ENCODE assay signal across 10 cellular contexts in genomic region chrX:45843518-45843917, GRCh38.
DNase-seq lines count a peak whose midpoint lies in the region; ATAC-seq and TF ChIP-seq lines count a peak whose summit lies in the region.
"Had no signal": no experiment of that assay in that cellular context is flagged by ENCODE, and none has a peak within 500 bp of the region (broad histone marks: within the 10 kb centered on the region; RNA-seq: fewer than 3 reads in every experiment).

No MANE protein-coding gene starts in this region.

- peaks cover 0 to 3% of the 10 kb centered on the region in 2 donors for H3K36me3 Mint-ChIP-seq in CD4-positive, alpha-beta memory T cell
- peaks cover 51% of the 10 kb centered on the region for H3K36me3 Mint-ChIP-seq in T-helper 2 cell treated with Interferon-gamma antibody and Interleukin-4, amounts not matched to agents 5 μg/mL and 100 μg/mL, for 36 hours (ENCODE audit: low read depth)

- in situ Hi-C loops in HAP-1 (cut with MboI; ENCODE audit: low sequenced_read_pairs) = loop anchor here (25.0 kb wide), 2 partner anchors 331 to 519 kb away; no protein-coding TSS in a partner anchor

- peaks cover 0 to 4% (median 0%) of the 10 kb centered on the region in 8 donors for H3K9me3 Mint-ChIP-seq in CD4-positive, alpha-beta memory T cell
- H3K9me3 Mint-ChIP-seq in T-helper 2 cell treated with Interferon-gamma antibody and Interleukin-4, amounts not matched to agents 5 μg/mL and 100 μg/mL, for 36 hours = no peaks in the 10 kb centered on the region

- H3K27ac ChIP-seq in CD4-positive, alpha-beta memory T cell (ENCODE audit: low read depth, low read length) = no peak overlapping the region
- H3K27ac ChIP-seq in foreskin keratinocyte = no peak overlapping the region
- H3K27ac ChIP-seq: suprapubic skin had no signal

- H3K4me1 Mint-ChIP-seq in CD4-positive, alpha-beta memory T cell = peaks cover 11 to 33% (median 23%) of the 10 kb centered on the region in 4 donors
- peaks cover 44% of the 10 kb centered on the region for H3K4me1 Mint-ChIP-seq in T-helper 2 cell treated with Interferon-gamma antibody and Interleukin-4, amounts not matched to agents 5 μg/mL and 100 μg/mL, for 36 hours (ENCODE audit: low read depth)

- H3K9me3 ChIP-seq in CD4-positive, alpha-beta memory T cell (ENCODE audit: control insufficient read depth in 1 of 2, low read length in 2 of 2) = no peaks in the 10 kb centered on the region
- no peaks in the 10 kb centered on the region for H3K9me3 ChIP-seq in HAP-1
- H3K9me3 ChIP-seq: suprapubic skin had no signal

- CTCF ChIA-PET in CD4-positive, alpha-beta memory T cell (lab: Charles Lee; ENCODE audit: partially characterized antibody) = interaction anchor here (0.6 to 5.3 kb wide), 9 partner anchors 32 to 533 kb away, joined by 3 to 66 read pairs (median 4); no protein-coding TSS in a partner anchor

- peak in 4 of 5 donors; percentile 14 to 24 (median 21) for DNase-seq in CD4-positive, alpha-beta memory T cell
- no peak for DNase-seq in T-helper 2 cell treated with Interferon-gamma antibody and Interleukin-4, amounts not matched to agents 5 μg/mL and 100 μg/mL, for 36 hours (ENCODE audit: low spot score)
- DNase-seq in foreskin keratinocyte (no peak), 8988T (no peak), HAP-1 (ENCODE audit: low spot score in 2 of 2) (no peak), iPS-NIHi7 (ENCODE audit: extremely low spot score) (no peak)
- DNase-seq: activated gamma-delta T cell, NCI-H187 treated with DMSO at 0.1 percent for 48 hours had no signal

- no peaks in the 10 kb centered on the region for H3K27me3 ChIP-seq in CD4-positive, alpha-beta memory T cell (ENCODE audit: insufficient read depth, low read length)
- no peaks in the 10 kb centered on the region for H3K27me3 ChIP-seq in foreskin keratinocyte
- no peaks in the 10 kb centered on the region for H3K27me3 ChIP-seq in HAP-1 (ENCODE audit: low read depth)
- H3K27me3 ChIP-seq: suprapubic skin had no signal

- intact Hi-C loops in CD4-positive, alpha-beta memory T cell (cut with micrococcal nuclease) = loop anchor here (1.0 kb wide), 1 partner anchor 42 kb away; no protein-coding TSS in a partner anchor

- H3K27me3 Mint-ChIP-seq in CD4-positive, alpha-beta memory T cell = no peaks in the 10 kb centered on the region
- no peaks in the 10 kb centered on the region for H3K27me3 Mint-ChIP-seq in T-helper 2 cell treated with Interferon-gamma antibody and Interleukin-4, amounts not matched to agents 5 μg/mL and 100 μg/mL, for 36 hours (ENCODE audit: low read depth)

- POLR2A ChIA-PET in CD4-positive, alpha-beta memory T cell (lab: Charles Lee; ENCODE audit: partially characterized antibody) = interaction anchor here (0.8 to 4.1 kb wide), 5 partner anchors 27 to 85 kb away, joined by 3 to 25 read pairs (median 9); no protein-coding TSS in a partner anchor

- no peak overlapping the region for H3K4me3 ChIP-seq in CD4-positive, alpha-beta memory T cell (ENCODE audit: low read length in 2 of 2)
- H3K4me3 ChIP-seq in HAP-1 = no peak overlapping the region
- H3K4me3 ChIP-seq: suprapubic skin had no signal

- peaks cover 24% of the 10 kb centered on the region for H3K4me1 ChIP-seq in CD4-positive, alpha-beta memory T cell (ENCODE audit: insufficient read depth, low read length)
- H3K4me1 ChIP-seq in foreskin keratinocyte = peaks cover 39% of the 10 kb centered on the region
- H3K4me1 ChIP-seq in HAP-1 = no peaks in the 10 kb centered on the region; the same call in 1 of the 2 replicates

- H3K36me3 ChIP-seq in CD4-positive, alpha-beta memory T cell (ENCODE audit: insufficient read depth, low read length) = no peaks in the 10 kb centered on the region
- peaks cover 91% of the 10 kb centered on the region for H3K36me3 ChIP-seq in HAP-1 (replicated peaks)
- H3K36me3 ChIP-seq: suprapubic skin had no signal

- peak overlapping the region in 5 of 7 donors; percentile 2 to 48 (median 28) for H3K27ac Mint-ChIP-seq in CD4-positive, alpha-beta memory T cell
- H3K27ac Mint-ChIP-seq in T-helper 2 cell treated with Interferon-gamma antibody and Interleukin-4, amounts not matched to agents 5 μg/mL and 100 μg/mL, for 36 hours = peak overlapping the region; percentile 49

- TF ChIP-seq CTCF in GM12872 (IDR thresholded peaks at IDR 0.05; ENCODE audit: insufficient read depth, low read depth, low read length) (0 out of 3 replicates have a peak, but pooled peaks have one; percentile 3), foreskin keratinocyte (conservative IDR thresholded peaks at IDR 0.05) (peak; percentile 31)

- peak overlapping the region in 1 of 8 donors; percentile 7 for H3K4me3 Mint-ChIP-seq in CD4-positive, alpha-beta memory T cell
- H3K4me3 Mint-ChIP-seq in T-helper 2 cell treated with Interferon-gamma antibody and Interleukin-4, amounts not matched to agents 5 μg/mL and 100 μg/mL, for 36 hours = peak overlapping the region; percentile 24

- no peak for ATAC-seq in foreskin keratinocyte

Comparison
In these comparisons a context has a peak if more than half of its experiments do, and no peak if none do; other contexts are left out.
1. DNase-seq: peak in CD4-positive, alpha-beta memory T cell (4 of 5); none in T-helper 2 cell treated with Interferon-gamma antibody and Interleukin-4, amounts not matched to agents 5 μg/mL and 100 μg/mL, for 36 hours (single experiment), foreskin keratinocyte (0 of 2), 8988T (single experiment), HAP-1 (0 of 2) and iPS-NIHi7 (single experiment).